In genomic region chr14:69610020-69610858, GRCh38 we compare ENCODE assay signal across 1 cellular context.
TF ChIP-seq lines count a peak whose summit lies in the region.

No MANE protein-coding gene starts in this region.

TF ChIP-seq in GM12878, 131 proteins besides CTCF, POLR2A, EP300 and RAD21:
- TF ChIP-seq MXI1 (IDR thresholded peaks at IDR 0.05; ENCODE audit: low read depth, low read length), result no peak
- no peak for TF ChIP-seq SUPT20H (IDR thresholded peaks at IDR 0.05; ENCODE audit: borderline replicate concordance, control insufficient read depth, low read depth, low read length)
- no peak for TF ChIP-seq MYC (IDR thresholded peaks at IDR 0.05; ENCODE audit: insufficient read depth, insufficient read length, insufficient replicate concordance, low read length, severe bottlenecking)
- TF ChIP-seq ASH2L (IDR thresholded peaks at IDR 0.05; ENCODE audit: borderline replicate concordance, low read depth), result no peak
- no peak for TF ChIP-seq KLF5 (IDR thresholded peaks at IDR 0.05; ENCODE audit: partially characterized antibody)
